ENCODE assay signal across 15 cellular contexts in the genomic region with DNA sequence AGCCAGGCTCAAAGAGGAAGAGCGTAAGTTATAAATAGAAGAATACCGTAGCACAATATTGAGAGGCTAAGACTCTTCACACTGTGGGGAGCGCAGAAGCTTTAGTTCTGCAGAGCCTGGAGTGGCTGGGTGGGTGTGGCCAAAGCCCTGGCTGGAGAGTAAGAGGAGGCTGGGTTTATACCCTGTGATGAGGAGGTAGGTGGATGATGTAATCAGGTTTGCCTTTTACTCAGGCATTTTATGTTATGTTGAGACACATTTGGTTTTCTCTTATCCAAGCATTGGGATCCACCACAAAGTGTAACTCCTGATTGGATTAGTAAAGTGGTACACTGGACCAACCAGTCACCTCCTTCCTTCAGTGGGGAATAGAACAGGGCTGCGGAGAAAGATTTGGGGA. TPM values are rescaled to one million over a fixed set of nuclear protein-coding genes. Genes with fewer than 3 reads are reported as not detected.
DNase-seq lines count a peak whose midpoint lies in the region; ATAC-seq, FAIRE-seq and TF ChIP-seq lines count a peak whose summit lies in the region.
"Had no signal": no experiment of that assay in that cellular context is flagged by ENCODE, and none has a peak within 500 bp of the region (broad histone marks: within the 10 kb centered on the region; RNA-seq: fewer than 3 reads in every experiment).

No MANE protein-coding gene starts in this region.

- H2BK5ac ChIP-seq in H1 (ENCODE audit: low read depth, low read length): no peak overlapping the region

- no peak overlapping the region for H4K8ac ChIP-seq in H1 (ENCODE audit: extremely low read depth, insufficient read depth, low read length)

- no peak for TF ChIP-seq EP300 in H1 (IDR thresholded peaks at IDR 0.05; ENCODE audit: borderline replicate concordance in 1 of 2, low read depth in 2 of 2, low read length in 2 of 2)

- no peak for TF ChIP-seq RAD21 in H1 (IDR thresholded peaks at IDR 0.05 in 1 of 2, conservative IDR thresholded peaks at IDR 0.05 in 1 of 2; ENCODE audit: low read depth in 2 of 2, low read length in 2 of 2)

- H3K36me3 ChIP-seq in H1 (ENCODE audit: control insufficient read depth in 2 of 4, insufficient read depth in 4 of 4, low read length in 3 of 4) (no peaks in the 10 kb centered on the region), upper lobe of right lung (no peaks in the 10 kb centered on the region)
- H3K36me3 ChIP-seq: BLaER1 treated with 17β-estradiol and CSF1 and Interleukin-3, amounts not matched to agents 10 nM and 100 nM had no signal

- intact Hi-C loops in upper lobe of right lung (cut with DNase I): no loop called here

- no peaks in the 10 kb centered on the region for H4K20me1 ChIP-seq in H1 (replicated peaks in 1 of 2; ENCODE audit: control insufficient read depth in 1 of 2, insufficient read depth in 2 of 2, low read length in 2 of 2)
- H4K20me1 ChIP-seq: BLaER1 treated with 17β-estradiol and CSF1 and Interleukin-3, amounts not matched to agents 10 nM and 100 nM had no signal

- H4K5ac ChIP-seq in H1 (ENCODE audit: insufficient read length, low read depth, low read length): no peak overlapping the region

- CTCF ChIA-PET in H1 (lab: Charles Lee; ENCODE audit: partially characterized antibody): interaction anchor here (1.2 kb wide), 1 partner anchor 13 kb away, joined by 3 read pairs; no protein-coding TSS in a partner anchor

- H3K14ac ChIP-seq in H1 (ENCODE audit: insufficient read length): no peak overlapping the region

- H3K23me2 ChIP-seq in H1 (ENCODE audit: low read depth, low read length): no peaks in the 10 kb centered on the region

- TF ChIP-seq CTCF in H1 (IDR thresholded peaks at IDR 0.05; ENCODE audit: control extremely low read depth in 1 of 3, insufficient read depth in 1 of 3, low read depth in 1 of 3, low read length in 3 of 3): no peak
- no peak for TF ChIP-seq CTCF in upper lobe of right lung (IDR thresholded peaks at IDR 0.05)

- H2AK5ac ChIP-seq in H1 (ENCODE audit: low read depth, low read length): no peak overlapping the region

- FAIRE-seq in H1 (lab: Jason Lieb, UNC): peak; percentile 63

- no peak overlapping the region for H3K4me2 ChIP-seq in H1 (ENCODE audit: insufficient read depth in 1 of 2, low read depth in 2 of 2, low read length in 2 of 2)

- no peak overlapping the region for H2BK12ac ChIP-seq in H1 (ENCODE audit: low read depth, low read length)

- peaks cover 0 to 77% of the 10 kb centered on the region in 2 experiments; a peak in 3 of 4 replicates for H3K79me2 ChIP-seq in H1 (ENCODE audit: control insufficient read depth in 1 of 2, insufficient read depth in 2 of 2, low read length in 2 of 2)

- H3K9ac ChIP-seq in H1 (replicated peaks in 1 of 4; ENCODE audit: extremely low read depth in 1 of 4, low read depth in 3 of 4, low read length in 3 of 4): no peak overlapping the region
- H3K9ac ChIP-seq: BLaER1 treated with 17β-estradiol and CSF1 and Interleukin-3, amounts not matched to agents 10 nM and 100 nM had no signal

- TF ChIP-seq POLR2A in H1 (IDR thresholded peaks at IDR 0.05; ENCODE audit: control extremely low read depth in 1 of 2, low read depth in 2 of 2, low read length in 2 of 2): no peak

- WGBS in H1 (ENCODE audit: extremely low coverage in 1 of 2, insufficient coverage in 1 of 2, insufficient read length in 1 of 2, insufficient replicate concordance in 2 of 2, low coverage in 1 of 2, low lambda C conversion rate in 2 of 2, missing lambda C conversion rate in 1 of 2), 2 experiments: 89% methylated on average over 4 of the region's 4 CpGs; no CpG with 5 or more reads in 1 of the 2 experiments

- H2AFZ ChIP-seq in H1 (ENCODE audit: low read length): no peak overlapping the region

- 0 out of 2 replicates have a peak overlapping the region, but pooled peaks have one; percentile 9 for H3K18ac ChIP-seq in H1 (ENCODE audit: extremely low read depth, low read length)

- H3K4ac ChIP-seq in H1 (replicated peaks; ENCODE audit: insufficient read length, low read depth, low read length): no peak overlapping the region

- no peak overlapping the region for H4K91ac ChIP-seq in H1 (replicated peaks; ENCODE audit: insufficient read length, low read length)

- H2BK120ac ChIP-seq in H1 (replicated peaks; ENCODE audit: low read depth, low read length): no peak overlapping the region

- DNase-seq in stimulated activated CD4-positive, alpha-beta T cell treated with anti-CD3 and anti-CD28 coated beads, Interleukin-15, amount 100 ng/mL, for 24 hours: peak; percentile 4
- no peak for DNase-seq in stimulated activated CD4-positive, alpha-beta T cell treated with anti-CD3 and anti-CD28 coated beads, Interleukin-2, amount 100 ng/mL, for 24 hours
- DNase-seq in NCI-H345 (lab: John Stamatoyannopoulos, UW): peak; percentile 28
- no peak for DNase-seq in H1 (ENCODE audit: low read depth in 1 of 2, low spot score in 2 of 2)
- DNase-seq in upper lobe of right lung: peak; percentile 81
- DNase-seq: activated effector memory CD4-positive, alpha-beta T cell treated with Interleukin-2 at 50 U/mL for 16 hours; cerebellar nuclear complex; NCI-H146; stimulated activated CD4-positive, alpha-beta T cell treated with anti-CD3 and anti-CD28 coated beads, Interleukin-4, amount 100 ng/mL, for 1 hour; substantia nigra had no signal

- H3K23ac ChIP-seq in H1 (ENCODE audit: insufficient read length): no peak overlapping the region

- H3K27ac ChIP-seq in H1 (ENCODE audit: low read depth, low read length): no peak overlapping the region; the same call in 1 of the 2 replicates
- H3K27ac ChIP-seq in upper lobe of right lung: no peak overlapping the region

- peaks cover 2% of the 10 kb centered on the region for H3K79me1 ChIP-seq in H1 (ENCODE audit: low read depth, low read length)

- POLR2A ChIA-PET in H1 (lab: Charles Lee; ENCODE audit: partially characterized antibody): interaction anchor here (1.2 to 5.0 kb wide), 3 partner anchors 12 to 18 kb away, joined by 4 to 40 read pairs (median 4); partner anchors contain the start of gene CDS1

- no peak overlapping the region for H2BK15ac ChIP-seq in H1 (ENCODE audit: low read length)

- H2BK20ac ChIP-seq in H1 (ENCODE audit: low read length): no peak overlapping the region

- peak; percentile 93 for ATAC-seq in upper lobe of right lung
- ATAC-seq in HG03342 (IDR thresholded peaks at IDR 0.05; ENCODE audit: unreplicated experiment): no peak
- ATAC-seq in GM21529 (IDR thresholded peaks at IDR 0.05; ENCODE audit: unreplicated experiment): no peak
- no peak for ATAC-seq in HG03565 (IDR thresholded peaks at IDR 0.05; ENCODE audit: unreplicated experiment)

- peaks cover 0 to 10% (median 4%) of the 10 kb centered on the region in 4 experiments; a peak in 4 of 7 replicates for H3K4me1 ChIP-seq in H1 (replicated peaks in 1 of 4; ENCODE audit: control insufficient read depth in 3 of 4, insufficient read depth in 4 of 4, low read length in 3 of 4)
- no peaks in the 10 kb centered on the region for H3K4me1 ChIP-seq in upper lobe of right lung

- H3K9me3 ChIP-seq in H1 (ENCODE audit: insufficient read depth in 2 of 2, low read depth in 1 of 2, low read length in 1 of 2) (0 out of 4 replicates have a peak, but pooled peaks cover 0 to 2% of the 10 kb centered on the region in 2 experiments), upper lobe of right lung (no peaks in the 10 kb centered on the region)
- H3K9me3 ChIP-seq: BLaER1 treated with 17β-estradiol and CSF1 and Interleukin-3, amounts not matched to agents 10 nM and 100 nM had no signal

- H3K27me3 ChIP-seq in H1 (replicated peaks in 1 of 4; ENCODE audit: control insufficient read depth in 3 of 4, extremely low read depth in 1 of 4, insufficient read depth in 3 of 4, low read length in 3 of 4) (no peaks in the 10 kb centered on the region), upper lobe of right lung (no peaks in the 10 kb centered on the region)
- H3K27me3 ChIP-seq: BLaER1 treated with 17β-estradiol and CSF1 and Interleukin-3, amounts not matched to agents 10 nM and 100 nM had no signal

- H3K4me3 ChIP-seq in H1 (ENCODE audit: extremely low read depth in 1 of 4, insufficient read depth in 2 of 4, low read depth in 3 of 4, low read length in 4 of 4) (no peak overlapping the region), upper lobe of right lung (no peak overlapping the region)
- H3K4me3 ChIP-seq: BLaER1 treated with 17β-estradiol and CSF1 and Interleukin-3, amounts not matched to agents 10 nM and 100 nM had no signal

- H3K56ac ChIP-seq in H1 (replicated peaks; ENCODE audit: insufficient read length, low read depth, low read length): no peak overlapping the region

TF ChIP-seq in H1, 55 proteins besides CTCF, POLR2A, EP300 and RAD21:
- TF ChIP-seq POU5F1 (IDR thresholded peaks at IDR 0.05; ENCODE audit: low read depth, low read length) (no peak), ATF2 (IDR thresholded peaks at IDR 0.05; ENCODE audit: low read length) (no peak), CEBPB (IDR thresholded peaks at IDR 0.05; ENCODE audit: low read depth, low read length) (peak; percentile 51), TAF1 (IDR thresholded peaks at IDR 0.05; ENCODE audit: low read depth, low read length) (0 out of 2 replicates have a peak, but pooled peaks have one; percentile 19), SRF (IDR thresholded peaks at IDR 0.05; ENCODE audit: low read depth, low read length) (no peak)

RNA-seq across cellular contexts. Expression of gene CDS1, which starts 13.9 kb away (rescaled TPM):
- 13.9 and 15.0 TPM in 2 replicates for total RNA-seq in H1 (2021; fragmentation: NEBNext Ultra II Directional; extraction: Animal tissue kit (Norgen Biotek cat#: 25700))
- polyA plus RNA-seq in H1 (2011; rRNA removed): 6.3 and 8.7 TPM in 2 replicates
- 8.0 TPM for polyA plus RNA-seq in H1 (2011; cell fraction: cytosol; rRNA removed)
- 11.8 TPM for polyA plus RNA-seq in H1 (2011; cell fraction: nucleus; rRNA removed)
- 6.3 to 10.4 TPM (median 7.2 TPM) in 4 replicates for polyA plus RNA-seq in H1 (2012, experiment 1 of 2)
- 1.1 TPM for polyA plus RNA-seq in H1 (2012, experiment 2 of 2)
- polyA plus RNA-seq in H1 (2013, experiment 1 of 2): 20.7 TPM
- 22.2 TPM for polyA plus RNA-seq in H1 (2013, experiment 2 of 2)
- polyA minus RNA-seq in H1 (2011; rRNA and poly(A)+ RNA removed): 13.7 and 18.2 TPM in 2 replicates
- polyA minus RNA-seq in H1 (2011; cell fraction: cytosol; rRNA and poly(A)+ RNA removed): 9.7 TPM
- polyA minus RNA-seq in H1 (2011; cell fraction: nucleus; rRNA and poly(A)+ RNA removed): 18.0 TPM
- total RNA-seq in upper lobe of right lung: 25.1 TPM
- total RNA-seq: osteocyte had no signal

Comparison
In these comparisons a context has a peak if more than half of its experiments do, and no peak if none do; other contexts are left out.
1. DNase-seq: peak in stimulated activated CD4-positive, alpha-beta T cell treated with anti-CD3 and anti-CD28 coated beads, Interleukin-15, amount 100 ng/mL, for 24 hours (single experiment), NCI-H345 (single experiment) and upper lobe of right lung (single experiment); none in stimulated activated CD4-positive, alpha-beta T cell treated with anti-CD3 and anti-CD28 coated beads, Interleukin-2, amount 100 ng/mL, for 24 hours (0 of 2) and H1 (0 of 2).